ENCODE assay signal across 7 cellular contexts in genomic region chr4:39527296-39528055, GRCh38. TPM values are rescaled to one million over a fixed set of nuclear protein-coding genes. Genes with fewer than 3 reads are reported as not detected.
DNase-seq lines count a peak whose midpoint lies in the region; ATAC-seq and TF ChIP-seq lines count a peak whose summit lies in the region.

Gene UGDH, minus strand, starts transcription at chr4:39527439. Its CDS starts 5,927 bp downstream, at chr4:39521512.

- H4K20me1 ChIP-seq in hepatocyte (ENCODE audit: insufficient read depth, poor library complexity, severe bottlenecking): peaks cover 22% of the 10 kb centered on the region

- peak within 1 kb of the TSS; percentile 98 for H3K27ac ChIP-seq in hepatocyte

- WGBS in hepatocyte (ENCODE audit: low lambda C conversion rate, missing lambda C conversion rate): 2% methylated on average over 59 of the region's 72 CpGs

- no peaks in the 10 kb centered on the region for H3K9me2 ChIP-seq in hepatocyte (replicated peaks; ENCODE audit: insufficient read depth)

- peak within 1 kb of the TSS; percentile 74 for H3K4me2 ChIP-seq in hepatocyte

- peaks cover 74% of the 10 kb centered on the region for H3K79me2 ChIP-seq in hepatocyte

- DNase-seq in NCI-H2081 (lab: John Stamatoyannopoulos, UW) (peak; percentile 98 to 99), T1000 (lab: John Stamatoyannopoulos, UW) (peak; percentile 98), astrocyte of the hippocampus (ENCODE audit: low read depth, low spot score) (peak; percentile 100), hepatocyte (ENCODE audit: low spot score) (peak; percentile 99), retina (peak; percentile 100)

- ATAC-seq in GM18508 (IDR thresholded peaks at IDR 0.05; ENCODE audit: insufficient read depth, unreplicated experiment) (peak; percentile 79), HG03025 (IDR thresholded peaks at IDR 0.05; ENCODE audit: low FRiP score, unreplicated experiment) (peak; percentile 96)

- H3K9me3 ChIP-seq in hepatocyte (ENCODE audit: low read depth): peaks cover 6% of the 10 kb centered on the region

- H3K4me1 ChIP-seq in hepatocyte (ENCODE audit: insufficient read depth): peaks cover 24% of the 10 kb centered on the region

- H3K36me3 ChIP-seq in hepatocyte (replicated peaks; ENCODE audit: insufficient read depth, low read depth): peaks cover 2% of the 10 kb centered on the region

- peak within 1 kb of the TSS; percentile 76 for H3K4me3 ChIP-seq in hepatocyte

- no peaks in the 10 kb centered on the region for H3K27me3 ChIP-seq in hepatocyte

- TF ChIP-seq CTCF in hepatocyte (IDR thresholded peaks at IDR 0.05; ENCODE audit: poor library complexity): no peak

- H2AFZ ChIP-seq in hepatocyte: peak within 1 kb of the TSS; percentile 64

RNA-seq across cellular contexts. Expression of gene UGDH, which starts in this region (rescaled TPM):
- total RNA-seq in hepatocyte: 337 and 374 TPM in 2 replicates
- polyA plus RNA-seq in hepatocyte: 192 and 223 TPM in 2 replicates

Comparison
In these comparisons a context has a peak if more than half of its experiments do, and no peak if none do; other contexts are left out.
1. Peak in every context shown above with its lines: DNase-seq, ATAC-seq, H3K4me3 ChIP-seq and H3K27ac ChIP-seq.